In the genomic region with DNA sequence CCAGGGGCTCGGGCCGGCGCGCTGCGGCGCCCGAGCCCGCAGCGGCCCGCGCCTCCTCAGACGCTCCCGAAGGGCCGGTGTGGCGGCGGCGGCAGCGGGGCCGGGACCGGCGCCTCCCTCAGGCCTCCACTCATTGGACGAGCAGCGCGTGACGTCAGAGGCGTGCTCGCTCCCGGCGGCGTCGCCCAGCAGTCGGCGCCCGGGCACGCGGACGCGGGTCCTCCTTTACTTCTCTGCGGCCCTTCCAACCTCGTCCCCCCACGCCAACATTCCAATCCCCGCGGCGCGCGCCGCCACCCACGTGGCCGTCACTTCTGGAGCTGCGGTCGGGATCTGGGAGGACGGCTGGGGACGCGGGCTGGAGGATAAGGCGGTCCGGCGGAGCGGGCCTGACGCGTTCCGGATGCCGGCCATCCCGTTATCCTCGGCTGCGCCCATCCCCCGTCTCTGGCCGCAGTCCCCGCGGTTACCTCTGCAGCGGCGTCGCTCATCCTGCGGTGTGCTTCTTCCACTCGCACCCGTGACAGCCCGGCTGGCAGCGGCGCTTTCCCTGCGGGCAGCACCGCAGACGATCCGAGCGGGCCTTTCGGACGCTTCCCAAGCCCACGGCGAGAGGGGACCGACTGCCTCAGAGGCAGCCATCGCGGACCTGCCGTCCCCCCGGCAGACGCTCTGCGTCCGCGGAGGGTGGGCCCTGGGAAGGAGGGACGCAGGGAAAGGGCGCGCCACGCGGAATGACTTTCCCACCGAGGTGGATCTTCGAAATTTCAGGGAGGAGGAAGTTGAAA, we compare ENCODE assay signal across 1 cellular context.
TF ChIP-seq lines count a peak whose summit lies in the region.

A gene with protein sequence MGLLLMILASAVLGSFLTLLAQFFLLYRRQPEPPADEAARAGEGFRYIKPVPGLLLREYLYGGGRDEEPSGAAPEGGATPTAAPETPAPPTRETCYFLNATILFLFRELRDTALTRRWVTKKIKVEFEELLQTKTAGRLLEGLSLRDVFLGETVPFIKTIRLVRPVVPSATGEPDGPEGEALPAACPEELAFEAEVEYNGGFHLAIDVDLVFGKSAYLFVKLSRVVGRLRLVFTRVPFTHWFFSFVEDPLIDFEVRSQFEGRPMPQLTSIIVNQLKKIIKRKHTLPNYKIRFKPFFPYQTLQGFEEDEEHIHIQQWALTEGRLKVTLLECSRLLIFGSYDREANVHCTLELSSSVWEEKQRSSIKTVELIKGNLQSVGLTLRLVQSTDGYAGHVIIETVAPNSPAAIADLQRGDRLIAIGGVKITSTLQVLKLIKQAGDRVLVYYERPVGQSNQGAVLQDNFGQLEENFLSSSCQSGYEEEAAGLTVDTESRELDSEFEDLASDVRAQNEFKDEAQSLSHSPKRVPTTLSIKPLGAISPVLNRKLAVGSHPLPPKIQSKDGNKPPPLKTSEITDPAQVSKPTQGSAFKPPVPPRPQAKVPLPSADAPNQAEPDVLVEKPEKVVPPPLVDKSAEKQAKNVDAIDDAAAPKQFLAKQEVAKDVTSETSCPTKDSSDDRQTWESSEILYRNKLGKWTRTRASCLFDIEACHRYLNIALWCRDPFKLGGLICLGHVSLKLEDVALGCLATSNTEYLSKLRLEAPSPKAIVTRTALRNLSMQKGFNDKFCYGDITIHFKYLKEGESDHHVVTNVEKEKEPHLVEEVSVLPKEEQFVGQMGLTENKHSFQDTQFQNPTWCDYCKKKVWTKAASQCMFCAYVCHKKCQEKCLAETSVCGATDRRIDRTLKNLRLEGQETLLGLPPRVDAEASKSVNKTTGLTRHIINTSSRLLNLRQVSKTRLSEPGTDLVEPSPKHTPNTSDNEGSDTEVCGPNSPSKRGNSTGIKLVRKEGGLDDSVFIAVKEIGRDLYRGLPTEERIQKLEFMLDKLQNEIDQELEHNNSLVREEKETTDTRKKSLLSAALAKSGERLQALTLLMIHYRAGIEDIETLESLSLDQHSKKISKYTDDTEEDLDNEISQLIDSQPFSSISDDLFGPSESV (minus strand): TSS at position 81 of the 788 bp plus-strand sequence. CDS start 213 bp downstream, outside the sequence.

TF ChIP-seq in K562, 482 proteins besides CTCF, POLR2A, EP300 and RAD21 (continued from another document and continues in another):
- no peak for TF ChIP-seq CUX1 (CRISPR knock-in tag; IDR thresholded peaks at IDR 0.05)
- TF ChIP-seq, protein P1, sequence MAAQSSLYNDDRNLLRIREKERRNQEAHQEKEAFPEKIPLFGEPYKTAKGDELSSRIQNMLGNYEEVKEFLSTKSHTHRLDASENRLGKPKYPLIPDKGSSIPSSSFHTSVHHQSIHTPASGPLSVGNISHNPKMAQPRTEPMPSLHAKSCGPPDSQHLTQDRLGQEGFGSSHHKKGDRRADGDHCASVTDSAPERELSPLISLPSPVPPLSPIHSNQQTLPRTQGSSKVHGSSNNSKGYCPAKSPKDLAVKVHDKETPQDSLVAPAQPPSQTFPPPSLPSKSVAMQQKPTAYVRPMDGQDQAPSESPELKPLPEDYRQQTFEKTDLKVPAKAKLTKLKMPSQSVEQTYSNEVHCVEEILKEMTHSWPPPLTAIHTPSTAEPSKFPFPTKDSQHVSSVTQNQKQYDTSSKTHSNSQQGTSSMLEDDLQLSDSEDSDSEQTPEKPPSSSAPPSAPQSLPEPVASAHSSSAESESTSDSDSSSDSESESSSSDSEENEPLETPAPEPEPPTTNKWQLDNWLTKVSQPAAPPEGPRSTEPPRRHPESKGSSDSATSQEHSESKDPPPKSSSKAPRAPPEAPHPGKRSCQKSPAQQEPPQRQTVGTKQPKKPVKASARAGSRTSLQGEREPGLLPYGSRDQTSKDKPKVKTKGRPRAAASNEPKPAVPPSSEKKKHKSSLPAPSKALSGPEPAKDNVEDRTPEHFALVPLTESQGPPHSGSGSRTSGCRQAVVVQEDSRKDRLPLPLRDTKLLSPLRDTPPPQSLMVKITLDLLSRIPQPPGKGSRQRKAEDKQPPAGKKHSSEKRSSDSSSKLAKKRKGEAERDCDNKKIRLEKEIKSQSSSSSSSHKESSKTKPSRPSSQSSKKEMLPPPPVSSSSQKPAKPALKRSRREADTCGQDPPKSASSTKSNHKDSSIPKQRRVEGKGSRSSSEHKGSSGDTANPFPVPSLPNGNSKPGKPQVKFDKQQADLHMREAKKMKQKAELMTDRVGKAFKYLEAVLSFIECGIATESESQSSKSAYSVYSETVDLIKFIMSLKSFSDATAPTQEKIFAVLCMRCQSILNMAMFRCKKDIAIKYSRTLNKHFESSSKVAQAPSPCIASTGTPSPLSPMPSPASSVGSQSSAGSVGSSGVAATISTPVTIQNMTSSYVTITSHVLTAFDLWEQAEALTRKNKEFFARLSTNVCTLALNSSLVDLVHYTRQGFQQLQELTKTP (IDR thresholded peaks at IDR 0.05; ENCODE audit: low read depth in 1 of 2, partially characterized antibody in 2 of 2): no peak
- TF ChIP-seq TEAD2 (tag; IDR thresholded peaks at IDR 0.05): 0 out of 2 replicates have a peak, but pooled peaks have one; percentile 28
- no peak for TF ChIP-seq GATAD2B (IDR thresholded peaks at IDR 0.05; ENCODE audit: borderline replicate concordance)
- no peak for TF ChIP-seq CBX5 (IDR thresholded peaks at IDR 0.05; ENCODE audit: borderline replicate concordance, low read depth)
- no peak for TF ChIP-seq MCM7 (IDR thresholded peaks at IDR 0.05)
- TF ChIP-seq ETS1 (conservative IDR thresholded peaks at IDR 0.05; ENCODE audit: control insufficient read depth, low read depth, low read length): no peak
- TF ChIP-seq TBL1XR1 (IDR thresholded peaks at IDR 0.05; ENCODE audit: low read length in 2 of 2): no peak
- TF ChIP-seq ZKSCAN1 (IDR thresholded peaks at IDR 0.05; ENCODE audit: low read depth, low read length): no peak
- no peak for TF ChIP-seq PRPF4 (IDR thresholded peaks at IDR 0.05; ENCODE audit: insufficient read depth, low read depth, low read length, poor library complexity, severe bottlenecking)
- TF ChIP-seq TAF9B (IDR thresholded peaks at IDR 0.05; ENCODE audit: partially characterized antibody): no peak
- TF ChIP-seq ZNF224 (CRISPR knock-in tag; IDR thresholded peaks at IDR 0.05): no peak
- TF ChIP-seq ZNF12 (CRISPR knock-in tag; IDR thresholded peaks at IDR 0.05): 0 out of 2 replicates have a peak, but pooled peaks have one; percentile 45
- TF ChIP-seq HES1 (IDR thresholded peaks at IDR 0.05; ENCODE audit: low read depth): peak; percentile 49; the same call in 1 of the 2 replicates
- TF ChIP-seq SMAD2 (IDR thresholded peaks at IDR 0.05; ENCODE audit: low read depth, low read length): no peak
- 0 out of 2 replicates have a peak, but pooled peaks have one; percentile 9 for TF ChIP-seq PHF21A (IDR thresholded peaks at IDR 0.05; ENCODE audit: borderline replicate concordance, low read depth)
- no peak for TF ChIP-seq MEF2D (tag; conservative IDR thresholded peaks at IDR 0.05; ENCODE audit: low read depth)
- TF ChIP-seq ZNF778 (CRISPR knock-in tag; IDR thresholded peaks at IDR 0.05): no peak
- TF ChIP-seq WHSC1 (IDR thresholded peaks at IDR 0.05; ENCODE audit: low read length): no peak
- TF ChIP-seq, protein P2, sequence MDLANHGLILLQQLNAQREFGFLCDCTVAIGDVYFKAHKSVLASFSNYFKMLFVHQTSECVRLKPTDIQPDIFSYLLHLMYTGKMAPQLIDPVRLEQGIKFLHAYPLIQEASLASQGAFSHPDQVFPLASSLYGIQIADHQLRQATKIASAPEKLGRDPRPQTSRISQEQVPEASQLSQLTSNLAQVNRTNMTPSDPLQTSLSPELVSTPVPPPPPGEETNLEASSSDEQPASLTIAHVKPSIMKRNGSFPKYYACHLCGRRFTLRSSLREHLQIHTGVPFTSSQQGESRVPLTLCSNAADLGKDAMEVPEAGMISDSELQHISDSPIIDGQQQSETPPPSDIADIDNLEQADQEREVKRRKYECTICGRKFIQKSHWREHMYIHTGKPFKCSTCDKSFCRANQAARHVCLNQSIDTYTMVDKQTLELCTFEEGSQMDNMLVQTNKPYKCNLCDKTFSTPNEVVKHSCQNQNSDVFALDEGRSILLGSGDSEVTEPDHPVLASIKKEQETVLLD (IDR thresholded peaks at IDR 0.05): peak; percentile 75
- 0 out of 2 replicates have a peak, but pooled peaks have one; percentile 19 for TF ChIP-seq PML (IDR thresholded peaks at IDR 0.05; ENCODE audit: low read length)
- no peak for TF ChIP-seq ETS2 (tag; IDR thresholded peaks at IDR 0.05; ENCODE audit: borderline replicate concordance, poor library complexity, severe bottlenecking)
- TF ChIP-seq GATAD2A (IDR thresholded peaks at IDR 0.05): no peak
- TF ChIP-seq POLR2AphosphoS5 (IDR thresholded peaks at IDR 0.05; ENCODE audit: control insufficient read depth, insufficient read depth, low read depth, low read length): peak; percentile 65; the same call in 1 of the 2 replicates
- TF ChIP-seq BHLHE40 (IDR thresholded peaks at IDR 0.05; ENCODE audit: low read length): no peak
- TF ChIP-seq PTRF (tag; IDR thresholded peaks at IDR 0.05): no peak
- no peak for TF ChIP-seq BRCA1 (IDR thresholded peaks at IDR 0.05)
- no peak for TF ChIP-seq BRCA1 (CRISPR knock-in tag; IDR thresholded peaks at IDR 0.05)
- TF ChIP-seq ZFPM2 (CRISPR knock-in tag; IDR thresholded peaks at IDR 0.05): no peak
- no peak for TF ChIP-seq MYNN (IDR thresholded peaks at IDR 0.05)
- no peak for TF ChIP-seq MYNN (CRISPR knock-in tag; IDR thresholded peaks at IDR 0.05)
- TF ChIP-seq NR4A1 (CRISPR knock-in tag; IDR thresholded peaks at IDR 0.05): no peak
- no peak; the same call in 1 of the 2 replicates for TF ChIP-seq NR4A1 (tag; IDR thresholded peaks at IDR 0.05)
- no peak for TF ChIP-seq GTF2B (IDR thresholded peaks at IDR 0.05; ENCODE audit: extremely low read depth, insufficient read length)
- TF ChIP-seq, protein P3, sequence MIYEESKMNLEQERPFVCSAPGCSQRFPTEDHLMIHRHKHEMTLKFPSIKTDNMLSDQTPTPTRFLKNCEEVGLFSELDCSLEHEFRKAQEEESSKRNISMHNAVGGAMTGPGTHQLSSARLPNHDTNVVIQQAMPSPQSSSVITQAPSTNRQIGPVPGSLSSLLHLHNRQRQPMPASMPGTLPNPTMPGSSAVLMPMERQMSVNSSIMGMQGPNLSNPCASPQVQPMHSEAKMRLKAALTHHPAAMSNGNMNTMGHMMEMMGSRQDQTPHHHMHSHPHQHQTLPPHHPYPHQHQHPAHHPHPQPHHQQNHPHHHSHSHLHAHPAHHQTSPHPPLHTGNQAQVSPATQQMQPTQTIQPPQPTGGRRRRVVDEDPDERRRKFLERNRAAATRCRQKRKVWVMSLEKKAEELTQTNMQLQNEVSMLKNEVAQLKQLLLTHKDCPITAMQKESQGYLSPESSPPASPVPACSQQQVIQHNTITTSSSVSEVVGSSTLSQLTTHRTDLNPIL (CRISPR knock-in tag; IDR thresholded peaks at IDR 0.05): no peak
- TF ChIP-seq NUFIP1 (IDR thresholded peaks at IDR 0.05; ENCODE audit: partially characterized antibody): no peak
- TF ChIP-seq TCF3 (CRISPR knock-in tag; IDR thresholded peaks at IDR 0.05): 0 out of 2 replicates have a peak, but pooled peaks have one; percentile 21
